Comparison of ENCODE assay signal across 18 cellular contexts in the genomic region with DNA sequence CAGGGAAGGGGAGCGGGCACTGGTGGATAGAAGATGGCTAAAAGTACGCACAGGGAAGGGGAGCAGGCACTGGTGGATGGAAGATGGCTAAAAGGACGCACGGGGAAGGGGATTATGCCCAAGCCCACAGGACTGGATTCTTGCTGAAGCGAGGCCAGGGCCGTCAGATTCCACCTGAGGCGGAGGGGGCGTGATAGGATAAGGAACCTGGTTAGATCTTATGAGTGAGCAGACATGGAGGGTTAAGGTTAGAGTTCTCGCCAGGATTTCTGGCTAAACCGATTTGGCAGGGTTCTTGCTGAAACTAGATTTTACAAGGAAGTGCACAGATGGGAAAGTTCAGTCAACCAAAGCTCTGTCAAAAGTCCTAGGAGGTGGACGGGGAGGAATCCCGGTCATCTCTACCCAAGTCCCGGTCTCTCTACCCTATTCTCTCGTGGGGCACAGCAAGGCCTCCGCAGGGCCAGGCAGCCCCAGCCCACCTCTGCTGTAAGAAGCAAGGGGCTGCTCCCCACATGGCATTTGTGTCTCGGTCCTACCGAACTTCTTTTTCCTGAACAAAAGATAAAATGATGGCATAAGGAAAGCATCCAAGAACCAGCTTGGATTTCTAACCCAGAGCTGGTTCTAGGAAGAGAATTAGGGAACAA.
DNase-seq lines count a peak whose midpoint lies in the region; ATAC-seq and TF ChIP-seq lines count a peak whose summit lies in the region.
"Had no signal": no experiment of that assay in that cellular context is flagged by ENCODE, and none has a peak within 500 bp of the region (broad histone marks: within the 10 kb centered on the region; RNA-seq: fewer than 3 reads in every experiment).

No MANE protein-coding gene starts in this region.

- H3K4me3 Mint-ChIP-seq in stimulated activated naive CD8-positive, alpha-beta T cell treated with anti-CD3 and anti-CD28 coated beads, Interleukin-15, Interleukin-2, amounts not matched to agents 100 ng/mL and 50 ng/mL, for 24 hours = no peak overlapping the region
- H3K4me3 Mint-ChIP-seq in activated naive CD8-positive, alpha-beta T cell treated with anti-CD3 and anti-CD28 coated beads for 36 hours = no peak overlapping the region
- H3K4me3 Mint-ChIP-seq in natural killer cell = no peak overlapping the region
- H3K4me3 Mint-ChIP-seq: WTC11 had no signal

- no peaks in the 10 kb centered on the region for H3K9me3 Mint-ChIP-seq in stimulated activated naive CD8-positive, alpha-beta T cell treated with anti-CD3 and anti-CD28 coated beads, Interleukin-15, Interleukin-2, amounts not matched to agents 100 ng/mL and 50 ng/mL, for 24 hours
- no peaks in the 10 kb centered on the region for H3K9me3 Mint-ChIP-seq in activated naive CD8-positive, alpha-beta T cell treated with anti-CD3 and anti-CD28 coated beads for 36 hours
- no peaks in the 10 kb centered on the region for H3K9me3 Mint-ChIP-seq in natural killer cell
- H3K9me3 Mint-ChIP-seq: WTC11 had no signal

- peak overlapping the region; percentile 83 for H3K27ac Mint-ChIP-seq in stimulated activated naive CD8-positive, alpha-beta T cell treated with anti-CD3 and anti-CD28 coated beads, Interleukin-15, Interleukin-2, amounts not matched to agents 100 ng/mL and 50 ng/mL, for 24 hours
- peak overlapping the region; percentile 55 for H3K27ac Mint-ChIP-seq in activated naive CD8-positive, alpha-beta T cell treated with anti-CD3 and anti-CD28 coated beads for 36 hours
- peak overlapping the region; percentile 16 to 36 for H3K27ac Mint-ChIP-seq in natural killer cell
- H3K27ac Mint-ChIP-seq: WTC11 had no signal

- TF ChIP-seq CTCF in natural killer cell (IDR thresholded peaks at IDR 0.05) = no peak

- no peak for DNase-seq in stimulated activated naive CD8-positive, alpha-beta T cell treated with anti-CD3 and anti-CD28 coated beads, Interleukin-15, Interleukin-2, amounts not matched to agents 100 U/mL and 50 U/mL, for 24 hours
- no peak for DNase-seq in activated naive CD8-positive, alpha-beta T cell treated with anti-CD3 and anti-CD28 coated beads for 36 hours
- no peak for DNase-seq in natural killer cell
- DNase-seq in activated CD4-positive, CD25-positive, alpha-beta regulatory T cell treated with anti-CD3 and anti-CD28 coated beads, Interleukin-2, amount 50 U/mL, for 72 hours = no peak
- DNase-seq: colonic mucosa; DMS79; KBM-7; MM.1S; NCI-H1436 treated with DMSO at 0.1 percent for 48 hours; NCI-H524; stimulated activated naive CD4-positive, alpha-beta T cell treated with Interleukin-2 at 50 U/mL for 16 hours; T-helper 9 cell; thyroid gland had no signal

- H3K4me1 Mint-ChIP-seq in stimulated activated naive CD8-positive, alpha-beta T cell treated with anti-CD3 and anti-CD28 coated beads, Interleukin-15, Interleukin-2, amounts not matched to agents 100 ng/mL and 50 ng/mL, for 24 hours (ENCODE audit: low read depth) = peaks cover 43% of the 10 kb centered on the region
- peaks cover 25% of the 10 kb centered on the region for H3K4me1 Mint-ChIP-seq in activated naive CD8-positive, alpha-beta T cell treated with anti-CD3 and anti-CD28 coated beads for 36 hours
- peaks cover 29% of the 10 kb centered on the region in 2 donors for H3K4me1 Mint-ChIP-seq in natural killer cell

- intact Hi-C loops in natural killer cell (cut with micrococcal nuclease) = no loop called here

- no peak for ATAC-seq in stimulated activated naive CD8-positive, alpha-beta T cell treated with anti-CD3 and anti-CD28 coated beads, Interleukin-15, Interleukin-2, amounts not matched to agents 100 U/mL and 50 U/mL, for 24 hours
- ATAC-seq in natural killer cell (no peak), HG02970 (IDR thresholded peaks at IDR 0.05; ENCODE audit: low FRiP score, unreplicated experiment) (no peak), HG02798 (IDR thresholded peaks at IDR 0.05; ENCODE audit: poor library complexity, unreplicated experiment) (no peak)
- ATAC-seq: HCT116, WTC11 had no signal

- peaks cover 11% of the 10 kb centered on the region for H3K36me3 Mint-ChIP-seq in stimulated activated naive CD8-positive, alpha-beta T cell treated with anti-CD3 and anti-CD28 coated beads, Interleukin-15, Interleukin-2, amounts not matched to agents 100 ng/mL and 50 ng/mL, for 24 hours (ENCODE audit: low read depth)
- H3K36me3 Mint-ChIP-seq in activated naive CD8-positive, alpha-beta T cell treated with anti-CD3 and anti-CD28 coated beads for 36 hours = peaks cover 5% of the 10 kb centered on the region
- no peaks in the 10 kb centered on the region for H3K36me3 Mint-ChIP-seq in natural killer cell
- H3K36me3 Mint-ChIP-seq: WTC11 had no signal

- H3K27me3 Mint-ChIP-seq in stimulated activated naive CD8-positive, alpha-beta T cell treated with anti-CD3 and anti-CD28 coated beads, Interleukin-15, Interleukin-2, amounts not matched to agents 100 ng/mL and 50 ng/mL, for 24 hours = no peaks in the 10 kb centered on the region
- H3K27me3 Mint-ChIP-seq in activated naive CD8-positive, alpha-beta T cell treated with anti-CD3 and anti-CD28 coated beads for 36 hours = no peaks in the 10 kb centered on the region
- H3K27me3 Mint-ChIP-seq in natural killer cell (ENCODE audit: low read depth in 2 of 2) = no peaks in the 10 kb centered on the region

Comparison
In these comparisons a context has a peak if more than half of its experiments do, and no peak if none do; other contexts are left out.
1. H3K27ac Mint-ChIP-seq: peak in every context shown above with its lines; median percentile 83 in stimulated activated naive CD8-positive, alpha-beta T cell treated with anti-CD3 and anti-CD28 coated beads, Interleukin-15, Interleukin-2, amounts not matched to agents 100 ng/mL and 50 ng/mL, for 24 hours; 55 in activated naive CD8-positive, alpha-beta T cell treated with anti-CD3 and anti-CD28 coated beads for 36 hours; 26 in natural killer cell.